12 cellular contexts compared by ENCODE assay signal in genomic region chr9:90843530-90843929, GRCh38.
"Had no signal": no experiment of that assay in that cellular context is flagged by ENCODE, and none has a peak within 500 bp of the region (broad histone marks: within the 10 kb centered on the region; RNA-seq: fewer than 3 reads in every experiment).

No MANE protein-coding gene starts in this region.

- H3K27ac ChIP-seq: hepatocyte, neural progenitor cell, ovary, psoas muscle, tibial artery, uterus had no signal

- H3K4me1 ChIP-seq: neural progenitor cell, tibial artery, uterus had no signal

- H3K4me3 ChIP-seq: hepatocyte, neural progenitor cell, ovary, psoas muscle, tibial artery, uterus had no signal

- H3K9me3 ChIP-seq: ovary, psoas muscle, tibial artery, uterus had no signal

- H3K4me2 ChIP-seq: hepatocyte, neural progenitor cell had no signal

- H3K36me3 ChIP-seq: neural progenitor cell, ovary, tibial artery, uterus had no signal

- H2AFZ ChIP-seq: hepatocyte, neural progenitor cell had no signal

- H3K9ac ChIP-seq: neural progenitor cell had no signal

- H3K27me3 ChIP-seq: hepatocyte, neural progenitor cell, ovary, tibial artery, uterus had no signal

- DNase-seq: activated CD4-positive, alpha-beta T cell treated with anti-CD3 and anti-CD28 coated beads, Interleukin-2, amount 10 ng/mL, durations not matched to agents 7 days and 5 days; dermis blood vessel endothelial cell; effector memory CD8-positive, alpha-beta T cell; foreskin fibroblast; ovary; psoas muscle; stimulated activated CD4-positive, alpha-beta T cell treated with anti-CD3 and anti-CD28 coated beads, Interleukin-2, amount 100 ng/mL, for 24 hours; stimulated activated naive CD8-positive, alpha-beta T cell treated with anti-CD3 and anti-CD28 coated beads, Interleukin-15, Interleukin-2, amounts not matched to agents 100 U/mL and 50 U/mL, for 24 hours; tibial artery; uterus had no signal
